Comparison of ENCODE assay signal across 8 cellular contexts in genomic region chrX:14095702-14096101, GRCh38.
DNase-seq lines count a peak whose midpoint lies in the region; ATAC-seq and TF ChIP-seq lines count a peak whose summit lies in the region.

No MANE protein-coding gene starts in this region.

- H3K27me3 Mint-ChIP-seq in Calu3 (ENCODE audit: unreplicated experiment), result peaks cover 12% of the 10 kb centered on the region
- no peaks in the 10 kb centered on the region for H3K27me3 Mint-ChIP-seq in activated naive CD4-positive, alpha-beta T cell treated with anti-CD3 and anti-CD28 coated beads, Interleukin-2, amount 10 ng/mL, durations not matched to agents 7 days and 5 days

- H3K4me1 Mint-ChIP-seq in Calu3 (ENCODE audit: low read depth, unreplicated experiment), result no peaks in the 10 kb centered on the region
- no peaks in the 10 kb centered on the region for H3K4me1 Mint-ChIP-seq in activated naive CD4-positive, alpha-beta T cell treated with anti-CD3 and anti-CD28 coated beads, Interleukin-2, amount 10 ng/mL, durations not matched to agents 7 days and 5 days

- CTCF ChIA-PET in Calu3 (lab: Charles Lee), result interaction anchor here (1.5 kb wide), 1 partner anchor 433 kb away, joined by 5 read pairs; the partner anchor contains the start of gene GLRA2
- CTCF ChIA-PET in activated naive CD4-positive, alpha-beta T cell treated with anti-CD3 and anti-CD28 coated beads, Interleukin-2, amount 10 ng/mL, durations not matched to agents 7 days and 5 days (lab: Charles Lee), result interaction anchor here (1.8 kb wide), 1 partner anchor 433 kb away, joined by 4 read pairs; no protein-coding TSS in a partner anchor

- peak; percentile 88 for ATAC-seq in GM21786 (IDR thresholded peaks at IDR 0.05; ENCODE audit: unreplicated experiment)

- H3K27me3 ChIP-seq in suprapubic skin, result no peaks in the 10 kb centered on the region

- H3K9me3 Mint-ChIP-seq in Calu3 (ENCODE audit: low read depth, unreplicated experiment), result no peaks in the 10 kb centered on the region
- no peaks in the 10 kb centered on the region for H3K9me3 Mint-ChIP-seq in activated naive CD4-positive, alpha-beta T cell treated with anti-CD3 and anti-CD28 coated beads, Interleukin-2, amount 10 ng/mL, durations not matched to agents 7 days and 5 days

- no peak overlapping the region for H3K27ac Mint-ChIP-seq in Calu3 (ENCODE audit: unreplicated experiment)
- H3K27ac Mint-ChIP-seq in activated naive CD4-positive, alpha-beta T cell treated with anti-CD3 and anti-CD28 coated beads, Interleukin-2, amount 10 ng/mL, durations not matched to agents 7 days and 5 days, result no peak overlapping the region

- no peaks in the 10 kb centered on the region for H3K36me3 Mint-ChIP-seq in Calu3 (ENCODE audit: insufficient read depth, unreplicated experiment)
- no peaks in the 10 kb centered on the region for H3K36me3 Mint-ChIP-seq in activated naive CD4-positive, alpha-beta T cell treated with anti-CD3 and anti-CD28 coated beads, Interleukin-2, amount 10 ng/mL, durations not matched to agents 7 days and 5 days

- no peak for TF ChIP-seq EP300 in suprapubic skin (IDR thresholded peaks at IDR 0.05)

- no peak overlapping the region for H3K4me3 ChIP-seq in suprapubic skin

- intact Hi-C loops in Calu3 (cut with micrococcal nuclease; ENCODE audit: unreplicated experiment), result loop anchor here (1.0 to 5.0 kb wide), 2 partner anchors 433 to 1047 kb away; no protein-coding TSS in a partner anchor

- H3K27ac ChIP-seq in suprapubic skin, result no peak overlapping the region

- H3K9me3 ChIP-seq in suprapubic skin, result no peaks in the 10 kb centered on the region

- no peaks in the 10 kb centered on the region for H3K36me3 ChIP-seq in suprapubic skin

- TF ChIP-seq POLR2A in suprapubic skin (IDR thresholded peaks at IDR 0.05), result no peak

- WGBS in suprapubic skin, result 15% methylated on average over 13 of the region's 13 CpGs

- TF ChIP-seq CTCF in Calu3 (IDR thresholded peaks at IDR 0.05; ENCODE audit: unreplicated experiment) (peak; percentile 53), suprapubic skin (IDR thresholded peaks at IDR 0.05) (peak in 1 of 2 donors; percentile 49)

- DNase-seq in Calu3, result peak; percentile 33
- peak; percentile 3 for DNase-seq in NCI-H226
- DNase-seq in activated naive CD4-positive, alpha-beta T cell treated with anti-CD3 and anti-CD28 coated beads, Interleukin-2, amount 10 ng/mL, durations not matched to agents 7 days and 5 days, result peak; percentile 55
- DNase-seq in hepatic stellate cell (ENCODE audit: low spot score), result peak; percentile 9
- DNase-seq in stimulated activated CD4-positive, alpha-beta T cell treated with anti-CD3 and anti-CD28 coated beads, Interleukin-1b, Interleukin-23, amount 100 ng/mL, for 24 hours (ENCODE audit: low read depth in 4 of 4, low spot score in 1 of 4), result peak in 3 of 4 experiments; percentile 5 to 13 (median 7)
- no peak for DNase-seq in NCI-H446 treated with DMSO at 0.1 percent for 48 hours (lab: John Stamatoyannopoulos, UW)
- no peak for DNase-seq in suprapubic skin (ENCODE audit: low spot score in 2 of 2)

- H3K4me3 Mint-ChIP-seq in Calu3 (ENCODE audit: low read depth, unreplicated experiment), result no peak overlapping the region
- no peak overlapping the region for H3K4me3 Mint-ChIP-seq in activated naive CD4-positive, alpha-beta T cell treated with anti-CD3 and anti-CD28 coated beads, Interleukin-2, amount 10 ng/mL, durations not matched to agents 7 days and 5 days

- H3K4me1 ChIP-seq in suprapubic skin, result no peaks in the 10 kb centered on the region

- BruUV-seq in Calu3 (replicated peaks; lab: Mats Ljungman, UMichigan), result no TSS peak

Comparison
In these comparisons a context has a peak if more than half of its experiments do, and no peak if none do; other contexts are left out.
1. DNase-seq: peak in Calu3 (single experiment), NCI-H226 (single experiment), activated naive CD4-positive, alpha-beta T cell treated with anti-CD3 and anti-CD28 coated beads, Interleukin-2, amount 10 ng/mL, durations not matched to agents 7 days and 5 days (single experiment), hepatic stellate cell (single experiment) and stimulated activated CD4-positive, alpha-beta T cell treated with anti-CD3 and anti-CD28 coated beads, Interleukin-1b, Interleukin-23, amount 100 ng/mL, for 24 hours (3 of 4); none in NCI-H446 treated with DMSO at 0.1 percent for 48 hours (single experiment) and suprapubic skin (0 of 2).